Comparison of ENCODE assay signal across 8 cellular contexts in the genomic region with DNA sequence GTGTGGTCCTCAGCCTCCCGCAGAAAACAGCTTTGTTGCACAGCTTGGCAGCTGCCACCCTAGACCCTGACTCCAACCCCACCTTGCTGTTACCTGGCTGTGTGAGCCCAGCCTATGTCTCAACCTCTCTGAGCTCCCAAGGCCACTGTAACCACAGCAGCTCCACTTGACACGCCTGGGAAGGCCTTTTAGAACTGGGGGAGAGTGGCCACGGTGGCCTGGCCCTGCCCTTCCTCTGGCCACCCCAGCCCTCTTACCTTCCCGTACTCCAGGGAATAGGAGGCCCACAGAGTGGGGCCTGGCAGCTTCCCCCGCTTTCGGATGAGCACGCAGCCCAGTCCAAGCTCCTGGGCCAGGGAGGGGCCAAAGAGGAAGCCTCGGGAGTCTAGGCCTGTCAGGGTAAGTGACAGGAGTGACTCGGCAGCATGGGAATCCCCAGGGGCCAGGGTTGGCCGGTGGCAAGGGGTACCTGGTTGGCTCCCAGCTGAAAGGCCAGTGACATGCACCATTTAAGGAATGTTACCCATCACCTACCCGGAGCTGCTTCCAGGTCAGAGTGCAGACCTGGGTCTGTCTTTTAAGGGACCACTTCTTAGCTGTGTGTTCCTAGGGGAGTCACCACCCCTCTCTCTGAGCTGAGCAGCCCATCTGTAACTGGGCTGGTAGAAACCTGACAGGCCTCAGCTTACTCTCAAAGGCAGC. TPM values are rescaled to one million over a fixed set of nuclear protein-coding genes. Genes with fewer than 3 reads are reported as not detected.
DNase-seq lines count a peak whose midpoint lies in the region; ATAC-seq and TF ChIP-seq lines count a peak whose summit lies in the region.

No MANE protein-coding gene starts in this region.

- 53% methylated on average over 11 of the region's 11 CpGs for WGBS in mesenchymal stem cell

- H3F3A ChIP-seq in MM.1S (ENCODE audit: insufficient read depth, low read length), result peaks cover 10% of the 10 kb centered on the region; the same call in 1 of the 2 replicates

- intact Hi-C loops in upper lobe of right lung (cut with DNase I), result no loop called here

- no peak overlapping the region for H2BK5ac ChIP-seq in mesenchymal stem cell (ENCODE audit: low read depth, low read length, poor library complexity, severe bottlenecking)

- peak overlapping the region; percentile 75 for H4K91ac ChIP-seq in mesenchymal stem cell (ENCODE audit: low read length)

- H2AK5ac ChIP-seq in mesenchymal stem cell (ENCODE audit: low read length, severe bottlenecking), result no peak overlapping the region

- H3K79me2 ChIP-seq in MM.1S (ENCODE audit: low read length), result peaks cover 46% of the 10 kb centered on the region

- H2AFZ ChIP-seq in MM.1S (ENCODE audit: low read length) (no peak overlapping the region), mesenchymal stem cell (ENCODE audit: low read depth, low read length) (no peak overlapping the region)

- peak overlapping the region; percentile 8 for H2BK15ac ChIP-seq in mesenchymal stem cell (ENCODE audit: low read depth, poor library complexity, severe bottlenecking)

- in situ Hi-C loops in Caki2 (cut with HindIII; ENCODE audit: low pct_unique_long_range_greater_than_20kb, low sequenced_read_pairs), result no loop called here

- no peak for TF ChIP-seq CTCF in MM.1S (IDR thresholded peaks at IDR 0.05; ENCODE audit: low read length)
- TF ChIP-seq CTCF in upper lobe of right lung (IDR thresholded peaks at IDR 0.05), result no peak

- H2BK120ac ChIP-seq in mesenchymal stem cell (ENCODE audit: low read depth, low read length), result no peak overlapping the region

- H3K4me1 ChIP-seq in MM.1S (ENCODE audit: low read length) (peaks cover 6% of the 10 kb centered on the region; the same call in 1 of the 2 replicates), mesenchymal stem cell (ENCODE audit: control insufficient read depth, insufficient read depth, low read depth, low read length) (peaks cover 34% of the 10 kb centered on the region), upper lobe of right lung (peaks cover 23% of the 10 kb centered on the region)

- peak overlapping the region; percentile 61; the same call in 1 of the 2 replicates for H3K27ac ChIP-seq in MM.1S (ENCODE audit: low read length)
- H3K27ac ChIP-seq in angular gyrus (ENCODE audit: low read depth, low read length), result peak overlapping the region; percentile 10
- no peak overlapping the region for H3K27ac ChIP-seq in mesenchymal stem cell (ENCODE audit: low read length, poor library complexity, severe bottlenecking)
- H3K27ac ChIP-seq in upper lobe of right lung, result peak overlapping the region; percentile 96

- H3K4ac ChIP-seq in mesenchymal stem cell (ENCODE audit: low read depth in 1 of 2, low read length in 2 of 2), result peak overlapping the region in 1 of 2 experiments; percentile 24

- H3K18ac ChIP-seq in mesenchymal stem cell (ENCODE audit: low read depth in 1 of 2, low read length in 2 of 2), result no peak overlapping the region

- H3K4me3 ChIP-seq in MM.1S (ENCODE audit: low read length) (peak overlapping the region; percentile 70), mesenchymal stem cell (ENCODE audit: insufficient read depth in 1 of 2, low read depth in 1 of 2, low read length in 2 of 2) (peak overlapping the region in 1 of 2 experiments; percentile 84), upper lobe of right lung (peak overlapping the region; percentile 97)

- H3K9ac ChIP-seq in MM.1S (ENCODE audit: low read length) (peak overlapping the region; percentile 75; the same call in 1 of the 2 replicates), mesenchymal stem cell (ENCODE audit: low read length) (peak overlapping the region; percentile 92)

- peak overlapping the region; percentile 55 for H4K8ac ChIP-seq in mesenchymal stem cell (ENCODE audit: low read length)

- H3K79me1 ChIP-seq in mesenchymal stem cell (replicated peaks; ENCODE audit: low read length, poor library complexity, severe bottlenecking), result peaks cover 22% of the 10 kb centered on the region

- no peak overlapping the region for H2BK12ac ChIP-seq in mesenchymal stem cell (ENCODE audit: low read length in 2 of 2)

- DNase-seq in Caki2 (ENCODE audit: low read depth) (peak; percentile 29), MM.1S (no peak), mesenchymal stem cell (peak; percentile 14), upper lobe of right lung (peak; percentile 63), nucleus accumbens (lab: John Stamatoyannopoulos, UW) (no peak), left lobe of liver (ENCODE audit: low spot score) (no peak)

- H3K27me3 ChIP-seq in MM.1S (replicated peaks; ENCODE audit: insufficient read depth, low read length) (0 out of 2 replicates have a peak, but pooled peaks cover under 1% of the 10 kb centered on the region), mesenchymal stem cell (ENCODE audit: control insufficient read depth in 1 of 2, insufficient read depth in 1 of 2, low read length in 2 of 2) (no peaks in the 10 kb centered on the region), upper lobe of right lung (no peaks in the 10 kb centered on the region)

- H3K9me3 ChIP-seq in MM.1S (replicated peaks; ENCODE audit: insufficient read depth, low read length), result no peaks in the 10 kb centered on the region
- H3K9me3 ChIP-seq in mesenchymal stem cell (ENCODE audit: control insufficient read depth, low read length), result no peaks in the 10 kb centered on the region
- H3K9me3 ChIP-seq in upper lobe of right lung, result no peaks in the 10 kb centered on the region

- H3K14ac ChIP-seq in mesenchymal stem cell (ENCODE audit: low read length in 2 of 2), result peak overlapping the region in 1 of 2 experiments; percentile 19

- H3K4me2 ChIP-seq in MM.1S (ENCODE audit: low read depth, low read length) (peak overlapping the region; percentile 92), mesenchymal stem cell (ENCODE audit: low read length, poor library complexity, severe bottlenecking) (peak overlapping the region; percentile 80)

- H3K36me3 ChIP-seq in MM.1S (replicated peaks; ENCODE audit: insufficient read depth, low read length), result no peaks in the 10 kb centered on the region
- H3K36me3 ChIP-seq in mesenchymal stem cell (ENCODE audit: control insufficient read depth in 1 of 2, insufficient read depth in 2 of 2, low read depth in 1 of 2, low read length in 2 of 2), result peaks cover 30 to 50% of the 10 kb centered on the region in 2 experiments
- H3K36me3 ChIP-seq in upper lobe of right lung, result peaks cover 14% of the 10 kb centered on the region

- no peak overlapping the region for H3K23ac ChIP-seq in mesenchymal stem cell (ENCODE audit: low read length in 2 of 2)

- no peaks in the 10 kb centered on the region for H4K20me1 ChIP-seq in MM.1S (ENCODE audit: insufficient read depth, low read length)

- no peaks in the 10 kb centered on the region for H3K9me2 ChIP-seq in MM.1S (replicated peaks; ENCODE audit: insufficient read depth, low read length)

- no peak for ATAC-seq in upper lobe of right lung
- ATAC-seq in GM21515 (IDR thresholded peaks at IDR 0.05; ENCODE audit: unreplicated experiment), result no peak
- ATAC-seq in left lobe of liver, result no peak

RNA-seq across cellular contexts. Expression of a gene that starts 1.4 kb away (rescaled TPM):
- total RNA-seq in Caki2 (2014; rRNA removed; shearing (Covaris generic); ENCODE audit: low replicate concordance), result 262 and 321 TPM in 2 replicates
- 157 TPM for polyA plus RNA-seq in mesenchymal stem cell (2013, experiment 1 of 2)
- polyA plus RNA-seq in mesenchymal stem cell (2013, experiment 2 of 2), result 164 TPM
- 85.2 TPM for total RNA-seq in upper lobe of right lung
- total RNA-seq in left lobe of liver, result 68.9 TPM

RNA-seq across cellular contexts. Expression of a gene that starts 6.7 kb away (rescaled TPM):
- 23.1 and 24.6 TPM in 2 replicates for total RNA-seq in Caki2 (2014; rRNA removed; shearing (Covaris generic); ENCODE audit: low replicate concordance)
- polyA plus RNA-seq in mesenchymal stem cell (2013, experiment 1 of 2), result 3.1 TPM
- polyA plus RNA-seq in mesenchymal stem cell (2013, experiment 2 of 2), result 3.0 TPM
- total RNA-seq in upper lobe of right lung, result 1.0 TPM
- total RNA-seq in left lobe of liver, result 0.50 TPM

RNA-seq across cellular contexts. Expression of a gene that starts 25.3 kb away (rescaled TPM):
- total RNA-seq in Caki2 (2014; rRNA removed; shearing (Covaris generic); ENCODE audit: low replicate concordance), result 81.1 and 82.0 TPM in 2 replicates
- 112 TPM for polyA plus RNA-seq in mesenchymal stem cell (2013, experiment 1 of 2)
- polyA plus RNA-seq in mesenchymal stem cell (2013, experiment 2 of 2), result 108 TPM
- total RNA-seq in upper lobe of right lung (196 TPM), left lobe of liver (67.8 TPM)

RNA-seq across cellular contexts. Expression of a gene that starts 46.4 kb away (rescaled TPM):
- 20.8 and 20.9 TPM in 2 replicates for total RNA-seq in Caki2 (2014; rRNA removed; shearing (Covaris generic); ENCODE audit: low replicate concordance)
- 34.8 TPM for polyA plus RNA-seq in mesenchymal stem cell (2013, experiment 1 of 2)
- 32.9 TPM for polyA plus RNA-seq in mesenchymal stem cell (2013, experiment 2 of 2)
- 32.8 TPM for total RNA-seq in upper lobe of right lung
- total RNA-seq in left lobe of liver, result 23.1 TPM

RNA-seq across cellular contexts. Expression of a gene that starts 46.6 kb away (rescaled TPM):
- 40.9 and 48.8 TPM in 2 replicates for total RNA-seq in Caki2 (2014; rRNA removed; shearing (Covaris generic); ENCODE audit: low replicate concordance)
- polyA plus RNA-seq in mesenchymal stem cell (2013, experiment 1 of 2), result 111 TPM
- 108 TPM for polyA plus RNA-seq in mesenchymal stem cell (2013, experiment 2 of 2)
- total RNA-seq in upper lobe of right lung (43.9 TPM), left lobe of liver (20.2 TPM)

Comparison
In these comparisons a context has a peak if more than half of its experiments do, and no peak if none do; other contexts are left out.
1. DNase-seq: peak in Caki2 (single experiment), mesenchymal stem cell (single experiment) and upper lobe of right lung (single experiment); none in MM.1S (single experiment), nucleus accumbens (0 of 56) and left lobe of liver (single experiment).
2. RNA of a gene that starts 6.7 kb away (total RNA-seq): 23.1 to 24.6 TPM in Caki2; 1.0 TPM in upper lobe of right lung (single experiment) and 0.50 TPM in left lobe of liver (single experiment); every median in the first group is over 10 times any median in the second.